ENCODE assay signal across 13 cellular contexts in genomic region chr13:24865158-24865557, GRCh38.
DNase-seq lines count a peak whose midpoint lies in the region; ATAC-seq, FAIRE-seq and TF ChIP-seq lines count a peak whose summit lies in the region.
"Had no signal": no experiment of that assay in that cellular context is flagged by ENCODE, and none has a peak within 500 bp of the region (broad histone marks: within the 10 kb centered on the region; RNA-seq: fewer than 3 reads in every experiment).

No MANE protein-coding gene starts in this region.

- no peaks in the 10 kb centered on the region for H3K79me2 ChIP-seq in GM12878 (ENCODE audit: control insufficient read depth, insufficient read depth, low read length)

- no peak for FAIRE-seq in GM12878 (lab: Jason Lieb, UNC)

- no peaks in the 10 kb centered on the region for H3K9me3 ChIP-seq in GM12878 (replicated peaks; ENCODE audit: control insufficient read depth, insufficient read depth, low read length)
- H3K9me3 ChIP-seq: Caco-2, stomach had no signal

- peak; percentile 30 for TF ChIP-seq RAD21 in GM12878 (IDR thresholded peaks at IDR 0.05; ENCODE audit: insufficient read depth, low read depth, low read length)

- DNase-seq in AG09309 (ENCODE audit: low read depth) (no peak), KBM-7 (peak; percentile 8), GM12878 (ENCODE audit: low read depth, low spot score) (no peak), left lobe of liver (ENCODE audit: low spot score) (no peak), NCI-H1048 (lab: John Stamatoyannopoulos, UW) (no peak), WTC11 (ENCODE audit: low spot score) (no peak), Right ventricle myocardium inferior (ENCODE audit: missing footprints) (no peak)
- DNase-seq: Caco-2, NCI-H1092, stomach had no signal

- RAD21 ChIA-PET in GM12878 (lab: Charles Lee; ENCODE audit: unreplicated experiment), result interaction anchor here (1.1 to 1.7 kb wide), 2 partner anchors 24 to 103 kb away, joined by 5 to 6 read pairs; no protein-coding TSS in a partner anchor

- no peaks in the 10 kb centered on the region for H3K4me1 Mint-ChIP-seq in WTC11

- H3K4me1 ChIP-seq in GM12878 (ENCODE audit: control insufficient read depth, insufficient read depth, low read length), result no peaks in the 10 kb centered on the region

- no peak overlapping the region for H3K4me3 Mint-ChIP-seq in WTC11
- H3K4me3 Mint-ChIP-seq: dendritic cell treated with granulocyte-macrophage colony-stimulating factor and Interleukin-4, amounts not matched to agents 40 ng/mL and 50 ng/mL, for 4 days had no signal

- TF ChIP-seq EP300 in GM12878 (IDR thresholded peaks at IDR 0.05; ENCODE audit: borderline replicate concordance in 1 of 2, control insufficient read depth in 1 of 2, low read depth in 2 of 2, low read length in 2 of 2), result no peak

- H3K4me2 ChIP-seq in GM12878 (ENCODE audit: control insufficient read depth, insufficient read depth), result no peak overlapping the region

- ATAC-seq in GM12878 (no peak), left lobe of liver (peak; percentile 34), WTC11 (no peak), Right ventricle myocardium inferior (no peak), HG03378 (IDR thresholded peaks at IDR 0.05; ENCODE audit: unreplicated experiment) (no peak)

- H3K36me3 Mint-ChIP-seq in WTC11, result no peaks in the 10 kb centered on the region

- intact Hi-C loops in GM12878 (cut with micrococcal nuclease; ENCODE audit: unreplicated experiment) (no loop called here), Right ventricle myocardium inferior (cut with DNase I) (no loop called here)

- 50% methylated on average over 2 of the region's 2 CpGs for WGBS in GM12878 (ENCODE audit: insufficient coverage, insufficient replicate concordance, low lambda C conversion rate, missing lambda C conversion rate)

- no peak overlapping the region for H3K4me3 ChIP-seq in AG09309 (ENCODE audit: control insufficient read depth, low read depth, low read length)
- H3K4me3 ChIP-seq in GM12878, result no peak overlapping the region
- H3K4me3 ChIP-seq: stomach had no signal

- TF ChIP-seq CTCF in AG09309 (IDR thresholded peaks at IDR 0.05; ENCODE audit: control insufficient read depth, insufficient read depth, low read depth, low read length, missing control alignments) (peak; percentile 16), GM12878 (IDR thresholded peaks at IDR 0.05 in 2 of 3, conservative IDR thresholded peaks at IDR 0.05 in 1 of 3; ENCODE audit: control insufficient read depth in 2 of 3, extremely low read depth in 1 of 3, insufficient read depth in 1 of 3, low read depth in 3 of 3, low read length in 3 of 3) (peak in 1 of 3 experiments; percentile 17; a peak in 2 of 6 replicates), WTC11 (IDR thresholded peaks at IDR 0.05) (no peak)

- no peaks in the 10 kb centered on the region for H4K20me1 ChIP-seq in GM12878 (ENCODE audit: control insufficient read depth, insufficient read depth)

- in situ Hi-C loops in KBM-7 (cut with MboI; ENCODE audit: low pct_unique_long_range_greater_than_20kb, low sequenced_read_pairs), result no loop called here
- in situ Hi-C loops in GM12878 (cut with MboI), result no loop called here

- no TSS peak for BruUV-seq in GM12878 (replicated peaks; lab: Mats Ljungman, UMichigan)

- no peak for TF ChIP-seq POLR2A in GM12878 (IDR thresholded peaks at IDR 0.05; ENCODE audit: low read depth, low read length)

- H3K27me3 Mint-ChIP-seq in WTC11 (ENCODE audit: low read depth), result no peaks in the 10 kb centered on the region
- H3K27me3 Mint-ChIP-seq: dendritic cell treated with granulocyte-macrophage colony-stimulating factor and Interleukin-4, amounts not matched to agents 40 ng/mL and 50 ng/mL, for 4 days had no signal

- POLR2A ChIA-PET in GM12878 (lab: Charles Lee), result interaction anchor here (1.2 kb wide), 1 partner anchor 10 kb away, joined by 4 read pairs; no protein-coding TSS in a partner anchor
- POLR2A ChIA-PET in WTC11 (lab: Charles Lee), result no interaction called here

- no peaks in the 10 kb centered on the region for H3K27me3 ChIP-seq in GM12878 (replicated peaks in 1 of 2; ENCODE audit: control insufficient read depth in 2 of 2, insufficient read depth in 2 of 2, low read length in 1 of 2)
- H3K27me3 ChIP-seq: stomach had no signal

- no peaks in the 10 kb centered on the region for H3K9me3 Mint-ChIP-seq in WTC11
- H3K9me3 Mint-ChIP-seq: activated T-helper 2 cell treated with anti-CD3 and anti-CD28 coated beads, Interferon-gamma antibody, Interleukin-2, Interleukin-4, amounts not matched to agents 10 μg/mL and 5 μg/mL and 100 μg/mL, durations not matched to agents 14 hours and 24 hours and 36 hours; dendritic cell treated with granulocyte-macrophage colony-stimulating factor and Interleukin-4, amounts not matched to agents 40 ng/mL and 50 ng/mL, for 4 days had no signal

- H2AFZ ChIP-seq in GM12878 (ENCODE audit: control insufficient read depth, low read depth, low read length), result no peak overlapping the region

- SMC1A ChIA-PET in GM12878 (lab: Charles Lee; ENCODE audit: uncharacterized antibody, unreplicated experiment), result interaction anchor here (1.0 to 1.5 kb wide), 6 partner anchors 11 to 101 kb away, joined by 3 to 5 read pairs (median 4); no protein-coding TSS in a partner anchor

- CTCF ChIA-PET in GM12878 (lab: Yijun Ruan, JAX) (interaction anchor here (0.8 to 1.6 kb wide), 4 partner anchors 19 to 171 kb away, joined by 3 to 9 read pairs (median 4); no protein-coding TSS in a partner anchor), WTC11 (lab: Charles Lee) (interaction anchor here (1.1 to 1.4 kb wide), 3 partner anchors 103 to 130 kb away, joined by 3 to 6 read pairs (median 4); no protein-coding TSS in a partner anchor)

- no peak overlapping the region for H3K9ac ChIP-seq in GM12878 (ENCODE audit: control insufficient read depth, insufficient read depth, low read length)

- H3K27ac ChIP-seq in GM12878 (ENCODE audit: control insufficient read depth, insufficient read depth), result no peak overlapping the region
- H3K27ac ChIP-seq: stomach had no signal

- no peak overlapping the region for H3K27ac Mint-ChIP-seq in WTC11
- H3K27ac Mint-ChIP-seq: activated T-helper 2 cell treated with anti-CD3 and anti-CD28 coated beads, Interferon-gamma antibody, Interleukin-2, Interleukin-4, amounts not matched to agents 10 μg/mL and 5 μg/mL and 100 μg/mL, durations not matched to agents 14 hours and 24 hours and 36 hours; dendritic cell treated with granulocyte-macrophage colony-stimulating factor and Interleukin-4, amounts not matched to agents 40 ng/mL and 50 ng/mL, for 4 days had no signal

- H3K36me3 ChIP-seq in GM12878 (ENCODE audit: control insufficient read depth in 2 of 2, insufficient read depth in 2 of 2, low read length in 1 of 2), result no peaks in the 10 kb centered on the region
- H3K36me3 ChIP-seq: stomach had no signal

TF ChIP-seq in GM12878, 131 proteins besides CTCF, POLR2A, EP300 and RAD21:
- TF ChIP-seq EED (IDR thresholded peaks at IDR 0.05; ENCODE audit: low read depth) (no peak), SMC3 (IDR thresholded peaks at IDR 0.05; ENCODE audit: borderline replicate concordance, low read length) (peak; percentile 29; the same call in 1 of the 2 replicates)

TF ChIP-seq in WTC11, 78 proteins besides CTCF, POLR2A, EP300 and RAD21:
- TF ChIP-seq SOX15 (CRISPR knock-in tag; IDR thresholded peaks at IDR 0.05) (no peak), HMGA2 (CRISPR knock-in tag; IDR thresholded peaks at IDR 0.05) (no peak), CBFB (CRISPR knock-in tag; IDR thresholded peaks at IDR 0.05; ENCODE audit: low read depth) (no peak), FOXK1 (CRISPR knock-in tag; IDR thresholded peaks at IDR 0.05) (no peak), ETV6 (CRISPR knock-in tag; IDR thresholded peaks at IDR 0.05) (no peak)
- TF ChIP-seq, protein P1, sequence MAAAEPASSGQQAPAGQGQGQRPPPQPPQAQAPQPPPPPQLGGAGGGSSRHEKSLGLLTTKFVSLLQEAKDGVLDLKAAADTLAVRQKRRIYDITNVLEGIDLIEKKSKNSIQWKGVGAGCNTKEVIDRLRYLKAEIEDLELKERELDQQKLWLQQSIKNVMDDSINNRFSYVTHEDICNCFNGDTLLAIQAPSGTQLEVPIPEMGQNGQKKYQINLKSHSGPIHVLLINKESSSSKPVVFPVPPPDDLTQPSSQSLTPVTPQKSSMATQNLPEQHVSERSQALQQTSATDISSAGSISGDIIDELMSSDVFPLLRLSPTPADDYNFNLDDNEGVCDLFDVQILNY (CRISPR knock-in tag; IDR thresholded peaks at IDR 0.05), result no peak
TF ChIP-seq in WTC11: peak in this region for 0.
